In the genomic region with DNA sequence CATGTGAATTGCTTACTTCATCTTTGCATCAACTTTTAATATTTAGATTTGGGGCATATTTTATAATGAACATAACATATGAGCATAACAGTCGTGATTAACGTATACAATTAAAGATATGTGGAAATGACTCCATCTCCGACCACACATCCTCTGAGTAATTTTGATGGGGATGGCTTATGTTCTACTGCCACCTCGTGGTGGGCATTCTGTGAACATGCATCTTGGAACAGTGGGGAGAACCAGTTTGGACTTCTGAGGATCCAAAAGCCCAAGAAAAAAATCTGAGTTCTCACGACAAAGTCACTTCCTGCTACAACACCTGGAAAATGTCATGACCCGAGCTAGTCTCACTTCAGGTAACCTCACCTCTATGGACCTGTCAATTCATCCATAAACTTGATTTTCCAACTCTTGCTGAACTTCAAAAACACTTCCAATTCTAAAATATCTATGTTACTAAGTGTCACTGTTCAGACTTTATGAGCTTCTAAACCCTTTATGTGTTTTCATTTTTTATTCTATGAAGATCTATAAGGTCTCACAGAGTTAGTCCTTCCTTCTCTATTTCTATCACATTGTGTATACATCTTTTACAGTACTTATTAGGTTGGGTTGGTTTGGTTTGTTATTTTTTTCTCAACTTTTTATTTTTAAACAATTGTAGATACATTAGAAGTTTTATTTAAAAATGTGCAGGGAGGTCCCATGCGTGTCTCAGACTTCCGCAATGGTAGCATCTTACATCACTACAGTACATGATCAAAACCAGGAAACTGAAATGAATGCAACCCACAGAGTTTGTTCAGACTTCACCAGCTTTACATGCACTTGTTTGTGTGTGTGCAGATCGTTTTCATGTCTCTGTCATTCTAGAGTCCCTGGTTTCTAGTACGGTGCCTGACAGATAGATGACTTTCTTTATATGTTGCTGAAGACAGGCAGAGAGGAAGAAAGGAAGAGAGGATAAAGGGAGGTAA, we compare ENCODE assay signal across 9 cellular contexts. TPM values are rescaled to one million over a fixed set of nuclear protein-coding genes. Genes with fewer than 3 reads are reported as not detected.
DNase-seq lines count a peak whose midpoint lies in the region; ATAC-seq and TF ChIP-seq lines count a peak whose summit lies in the region.
"Had no signal": no experiment of that assay in that cellular context is flagged by ENCODE, and none has a peak within 500 bp of the region (broad histone marks: within the 10 kb centered on the region; RNA-seq: fewer than 3 reads in every experiment).

No MANE protein-coding gene starts in this region.

- DNase-seq in CD8-positive, alpha-beta T cell: peak; percentile 37 to 81 (median 62)
- peak; percentile 54 for DNase-seq in GM20000 (ENCODE audit: low spot score)
- peak; percentile 15 for DNase-seq in KG1 (lab: John Stamatoyannopoulos, UW)
- peak in 2 of 3 donors; percentile 67 to 85 for DNase-seq in Peyer's patch
- DNase-seq in activated T-cell treated with anti-CD3 and anti-CD28 coated beads, Interleukin-2, amount 50 U/mL, for 4 hours: peak; percentile 59
- peak; percentile 78 for DNase-seq in fibroblast of peridontal ligament (ENCODE audit: extremely low read depth)
- DNase-seq in non-pigmented ciliary epithelial cell (ENCODE audit: low read depth): peak; percentile 40
- peak; percentile 82 for DNase-seq in testis

- no peaks in the 10 kb centered on the region for H3K36me3 Mint-ChIP-seq in CD8-positive, alpha-beta T cell
- H3K36me3 Mint-ChIP-seq in activated T-cell treated with anti-CD3 and anti-CD28 coated beads, Interleukin-2, amount 50 U/mL, for 4 hours (ENCODE audit: insufficient read depth): no peaks in the 10 kb centered on the region

- H3K4me3 Mint-ChIP-seq in CD8-positive, alpha-beta T cell: no peak overlapping the region
- no peak overlapping the region for H3K4me3 Mint-ChIP-seq in activated T-cell treated with anti-CD3 and anti-CD28 coated beads, Interleukin-2, amount 50 U/mL, for 4 hours
- H3K4me3 Mint-ChIP-seq: T-helper 1 cell treated with Interleukin-12 subunit alpha and Interleukin-12 subunit beta and Interleukin-4 antibody, amounts not matched to agents 30 μg/mL and 1 μg/mL, for 36 hours had no signal

- TF ChIP-seq CTCF in CD8-positive, alpha-beta T cell (IDR thresholded peaks at IDR 0.05): peak; percentile 95
- peak; percentile 56 for TF ChIP-seq CTCF in GM20000 (IDR thresholded peaks at IDR 0.05; ENCODE audit: extremely low read depth, missing control alignments)
- TF ChIP-seq CTCF in Peyer's patch (IDR thresholded peaks at IDR 0.05): peak; percentile 36 to 87 (median 82)
- peak; percentile 73 to 82 (median 75) for TF ChIP-seq CTCF in testis (IDR thresholded peaks at IDR 0.05)

- peaks cover 15% of the 10 kb centered on the region for H3K27me3 Mint-ChIP-seq in CD8-positive, alpha-beta T cell (ENCODE audit: low read depth)
- H3K27me3 Mint-ChIP-seq in activated T-cell treated with anti-CD3 and anti-CD28 coated beads, Interleukin-2, amount 50 U/mL, for 4 hours (ENCODE audit: low read depth): peaks cover 16% of the 10 kb centered on the region

- H3K27ac Mint-ChIP-seq in CD8-positive, alpha-beta T cell: no peak overlapping the region
- H3K27ac Mint-ChIP-seq: T-helper 1 cell treated with Interleukin-12 subunit alpha and Interleukin-12 subunit beta and Interleukin-4 antibody, amounts not matched to agents 30 μg/mL and 1 μg/mL, for 36 hours had no signal

- POLR2A ChIA-PET in CD8-positive, alpha-beta T cell (lab: Charles Lee): interaction anchor here (0.6 kb wide), 1 partner anchor 12 kb away, joined by 3 read pairs; no protein-coding TSS in a partner anchor

- CTCF ChIA-PET in CD8-positive, alpha-beta T cell (lab: Charles Lee): interaction anchor here (0.6 to 6.5 kb wide), 45 partner anchors 8 to 1609 kb away, joined by 3 to 114 read pairs (median 4); no protein-coding TSS in a partner anchor

- H3K9me3 Mint-ChIP-seq in CD8-positive, alpha-beta T cell: no peaks in the 10 kb centered on the region
- H3K9me3 Mint-ChIP-seq in activated T-cell treated with anti-CD3 and anti-CD28 coated beads, Interleukin-2, amount 50 U/mL, for 4 hours: no peaks in the 10 kb centered on the region
- H3K9me3 Mint-ChIP-seq: T-helper 1 cell treated with Interleukin-12 subunit alpha and Interleukin-12 subunit beta and Interleukin-4 antibody, amounts not matched to agents 30 μg/mL and 1 μg/mL, for 36 hours had no signal

- no peaks in the 10 kb centered on the region for H3K36me3 ChIP-seq in CD8-positive, alpha-beta T cell (ENCODE audit: insufficient read depth, low read length)
- no peaks in the 10 kb centered on the region for H3K36me3 ChIP-seq in Peyer's patch
- H3K36me3 ChIP-seq in testis (ENCODE audit: low read depth, missing control alignments): no peaks in the 10 kb centered on the region

- H3K4me1 Mint-ChIP-seq in CD8-positive, alpha-beta T cell (ENCODE audit: low read depth): peaks cover 4% of the 10 kb centered on the region
- peaks cover 2% of the 10 kb centered on the region for H3K4me1 Mint-ChIP-seq in activated T-cell treated with anti-CD3 and anti-CD28 coated beads, Interleukin-2, amount 50 U/mL, for 4 hours (ENCODE audit: low read depth)

- 39 to 40% methylated on average over 10 of the region's 10 CpGs for WGBS in testis, 2 donors

- TF ChIP-seq POLR2A in Peyer's patch (IDR thresholded peaks at IDR 0.05) (no peak), testis (IDR thresholded peaks at IDR 0.05) (no peak)

- H3K9me3 ChIP-seq in CD8-positive, alpha-beta T cell (ENCODE audit: low read length): no peaks in the 10 kb centered on the region
- H3K9me3 ChIP-seq in Peyer's patch (no peaks in the 10 kb centered on the region), testis (no peaks in the 10 kb centered on the region)

- H3K27ac ChIP-seq in CD8-positive, alpha-beta T cell (ENCODE audit: low read depth, low read length): no peak overlapping the region
- no peak overlapping the region for H3K27ac ChIP-seq in Peyer's patch
- no peak overlapping the region for H3K27ac ChIP-seq in testis

- ATAC-seq in CD8-positive, alpha-beta T cell: peak; percentile 44
- ATAC-seq in activated T-cell treated with anti-CD3 and anti-CD28 coated beads, Interleukin-2, amount 50 U/mL, for 4 hours: peak; percentile 79 to 85

- H3K4me3 ChIP-seq in CD8-positive, alpha-beta T cell (ENCODE audit: low read depth, low read length): no peak overlapping the region
- no peak overlapping the region for H3K4me3 ChIP-seq in Peyer's patch
- H3K4me3 ChIP-seq in testis: no peak overlapping the region

- no peaks in the 10 kb centered on the region for H3K4me1 ChIP-seq in CD8-positive, alpha-beta T cell (ENCODE audit: insufficient read depth, low read length)
- H3K4me1 ChIP-seq in Peyer's patch (no peaks in the 10 kb centered on the region), testis (no peaks in the 10 kb centered on the region)

- intact Hi-C loops in CD8-positive, alpha-beta T cell (cut with DNase I, micrococcal nuclease): loop anchor here (1.0 to 10.0 kb wide), 8 partner anchors 45 to 1610 kb away; a partner anchor contains a TSS
- intact Hi-C loops in testis (cut with DNase I; ENCODE audit: low total_unique reads): loop anchor here (5.0 kb wide), 1 partner anchor 602 kb away; no protein-coding TSS in a partner anchor

- H3K27me3 ChIP-seq in CD8-positive, alpha-beta T cell (ENCODE audit: insufficient read depth, low read length): no peaks in the 10 kb centered on the region
- no peaks in the 10 kb centered on the region for H3K27me3 ChIP-seq in Peyer's patch
- H3K27me3 ChIP-seq in testis: no peaks in the 10 kb centered on the region

RNA-seq across cellular contexts. Expression of a gene that starts 38.2 kb away (rescaled TPM):
- total RNA-seq in CD8-positive, alpha-beta T cell: not detected
- under 1 TPM; 0.53 to 0.83 (median 0.69) TPM for total RNA-seq in Peyer's patch
- total RNA-seq in activated T-cell treated with anti-CD3 and anti-CD28 coated beads, Interleukin-2, amount 50 U/mL, for 4 hours: not detected
- total RNA-seq in testis: 1 to 10 TPM; 1.7 to 2.7 TPM
- polyA plus RNA-seq in testis (ENCODE audit: insufficient read depth, low read depth, low replicate concordance): 15.8 TPM

RNA-seq across cellular contexts. Expression of a gene that starts 53.1 kb away (rescaled TPM):
- 1 to 10 TPM; 5.5 to 8.8 TPM for total RNA-seq in CD8-positive, alpha-beta T cell
- total RNA-seq in Peyer's patch (10 to 100 TPM in 1 of 4 donors, not detected in 3; 18.2 TPM), testis (10 to 100 TPM; 22.5 to 57.9 TPM)
- under 1 TPM; 0.46 to 0.50 (median 0.49) TPM for total RNA-seq in activated T-cell treated with anti-CD3 and anti-CD28 coated beads, Interleukin-2, amount 50 U/mL, for 4 hours
- 46.8 TPM for polyA plus RNA-seq in testis (ENCODE audit: insufficient read depth, low read depth, low replicate concordance)

Comparison
In these comparisons a context has a peak if more than half of its experiments do, and no peak if none do; other contexts are left out.
1. DNase-seq: peak in every context shown above with its lines; median percentile 82 in testis; 78 in fibroblast of peridontal ligament; 76 in Peyer's patch; 62 in CD8-positive, alpha-beta T cell; 59 in activated T-cell treated with anti-CD3 and anti-CD28 coated beads, Interleukin-2, amount 50 U/mL, for 4 hours; 54 in GM20000; 40 in non-pigmented ciliary epithelial cell; 15 in KG1.